1 cellular context compared by ENCODE assay signal in the genomic region with DNA sequence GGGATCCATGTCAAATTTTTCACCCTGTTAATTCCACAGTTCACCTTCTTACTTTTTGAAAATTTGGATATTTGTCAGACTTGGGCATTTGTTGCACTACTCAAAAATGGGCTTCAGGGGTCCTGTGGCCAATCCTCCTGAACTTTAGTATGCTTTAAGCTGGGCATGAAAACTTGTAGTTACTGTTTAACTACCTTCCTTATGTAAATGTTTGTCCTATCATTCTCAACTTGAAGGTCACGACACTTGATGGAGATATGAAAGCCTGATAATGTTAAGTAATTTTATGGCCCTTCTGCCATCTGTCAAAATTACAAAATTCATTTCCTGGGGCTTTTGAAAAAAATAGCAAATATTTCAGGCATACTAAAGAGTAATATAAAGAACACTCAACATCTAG.
TF ChIP-seq lines count a peak whose summit lies in the region.

No MANE protein-coding gene starts in this region.

TF ChIP-seq in HepG2, 621 proteins besides CTCF, POLR2A, EP300 and RAD21 (continued from another document):
- TF ChIP-seq ZNF318 (CRISPR knock-in tag; IDR thresholded peaks at IDR 0.05) (no peak), FOXA3 (CRISPR knock-in tag; IDR thresholded peaks at IDR 0.05) (peak; percentile 58), AGO1 (IDR thresholded peaks at IDR 0.05; ENCODE audit: low read depth, low read length, poor library complexity, severe bottlenecking) (no peak), HNF1A (IDR thresholded peaks at IDR 0.05; ENCODE audit: low read depth) (peak; percentile 85), HNF1A (CRISPR knock-in tag; IDR thresholded peaks at IDR 0.05; ENCODE audit: borderline replicate concordance) (peak; percentile 61; the same call in 1 of the 2 replicates), ETV6 (CRISPR knock-in tag; conservative IDR thresholded peaks at IDR 0.05) (no peak), SMC3 (IDR thresholded peaks at IDR 0.05; ENCODE audit: low read length) (no peak), HMG20A (CRISPR knock-in tag; IDR thresholded peaks at IDR 0.05; ENCODE audit: borderline replicate concordance) (peak; percentile 57; the same call in 1 of the 2 replicates)
- TF ChIP-seq, protein P1, sequence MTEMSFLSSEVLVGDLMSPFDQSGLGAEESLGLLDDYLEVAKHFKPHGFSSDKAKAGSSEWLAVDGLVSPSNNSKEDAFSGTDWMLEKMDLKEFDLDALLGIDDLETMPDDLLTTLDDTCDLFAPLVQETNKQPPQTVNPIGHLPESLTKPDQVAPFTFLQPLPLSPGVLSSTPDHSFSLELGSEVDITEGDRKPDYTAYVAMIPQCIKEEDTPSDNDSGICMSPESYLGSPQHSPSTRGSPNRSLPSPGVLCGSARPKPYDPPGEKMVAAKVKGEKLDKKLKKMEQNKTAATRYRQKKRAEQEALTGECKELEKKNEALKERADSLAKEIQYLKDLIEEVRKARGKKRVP (CRISPR knock-in tag; IDR thresholded peaks at IDR 0.05): no peak
